Comparison of ENCODE assay signal across 1 cellular context in the genomic region with DNA sequence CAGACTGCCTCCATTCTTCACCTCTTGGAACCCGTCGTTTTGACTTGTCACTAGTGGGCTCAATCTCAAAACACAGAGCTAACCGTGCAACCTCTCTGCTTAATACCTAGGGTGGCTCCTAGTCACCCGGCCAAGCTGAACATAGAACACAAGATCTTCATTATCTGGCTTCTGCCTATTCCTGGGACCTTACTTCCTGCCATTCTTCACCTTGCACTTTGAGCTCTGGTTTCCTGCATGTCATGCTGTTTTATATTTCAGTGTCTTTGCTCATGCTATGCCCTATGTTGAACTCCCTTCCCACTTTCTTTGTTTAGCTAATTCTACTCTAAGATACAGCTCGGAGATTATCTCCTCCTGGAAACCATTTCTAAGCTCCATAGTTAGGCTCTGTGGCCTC.
TF ChIP-seq lines count a peak whose summit lies in the region.

No MANE protein-coding gene starts in this region.

TF ChIP-seq in K562, 482 proteins besides CTCF, POLR2A, EP300 and RAD21 (continued from another document):
- no peak for TF ChIP-seq DIDO1 (tag; IDR thresholded peaks at IDR 0.05; ENCODE audit: low read depth)
- TF ChIP-seq GABPA (tag; conservative IDR thresholded peaks at IDR 0.05; ENCODE audit: low read depth) = 0 out of 2 replicates have a peak, but pooled peaks have one; percentile 40
- TF ChIP-seq ZNF24 (IDR thresholded peaks at IDR 0.05) = no peak
- no peak for TF ChIP-seq TFE3 (CRISPR knock-in tag; IDR thresholded peaks at IDR 0.05)
- TF ChIP-seq NFIX (CRISPR knock-in tag; IDR thresholded peaks at IDR 0.05; ENCODE audit: low read depth) = no peak
- TF ChIP-seq C11orf30 (IDR thresholded peaks at IDR 0.05; ENCODE audit: low read depth) = 0 out of 2 replicates have a peak, but pooled peaks have one; percentile 6
- TF ChIP-seq NR2C2 (CRISPR knock-in tag; IDR thresholded peaks at IDR 0.05) = no peak
- peak; percentile 69; the same call in 1 of the 2 replicates for TF ChIP-seq NR2C2 (tag; IDR thresholded peaks at IDR 0.05)
- TF ChIP-seq ZBTB17 (CRISPR knock-in tag; IDR thresholded peaks at IDR 0.05) = no peak
- TF ChIP-seq, protein P1, sequence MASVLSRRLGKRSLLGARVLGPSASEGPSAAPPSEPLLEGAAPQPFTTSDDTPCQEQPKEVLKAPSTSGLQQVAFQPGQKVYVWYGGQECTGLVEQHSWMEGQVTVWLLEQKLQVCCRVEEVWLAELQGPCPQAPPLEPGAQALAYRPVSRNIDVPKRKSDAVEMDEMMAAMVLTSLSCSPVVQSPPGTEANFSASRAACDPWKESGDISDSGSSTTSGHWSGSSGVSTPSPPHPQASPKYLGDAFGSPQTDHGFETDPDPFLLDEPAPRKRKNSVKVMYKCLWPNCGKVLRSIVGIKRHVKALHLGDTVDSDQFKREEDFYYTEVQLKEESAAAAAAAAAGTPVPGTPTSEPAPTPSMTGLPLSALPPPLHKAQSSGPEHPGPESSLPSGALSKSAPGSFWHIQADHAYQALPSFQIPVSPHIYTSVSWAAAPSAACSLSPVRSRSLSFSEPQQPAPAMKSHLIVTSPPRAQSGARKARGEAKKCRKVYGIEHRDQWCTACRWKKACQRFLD (CRISPR knock-in tag; IDR thresholded peaks at IDR 0.05) = peak; percentile 70
